In the genomic region with DNA sequence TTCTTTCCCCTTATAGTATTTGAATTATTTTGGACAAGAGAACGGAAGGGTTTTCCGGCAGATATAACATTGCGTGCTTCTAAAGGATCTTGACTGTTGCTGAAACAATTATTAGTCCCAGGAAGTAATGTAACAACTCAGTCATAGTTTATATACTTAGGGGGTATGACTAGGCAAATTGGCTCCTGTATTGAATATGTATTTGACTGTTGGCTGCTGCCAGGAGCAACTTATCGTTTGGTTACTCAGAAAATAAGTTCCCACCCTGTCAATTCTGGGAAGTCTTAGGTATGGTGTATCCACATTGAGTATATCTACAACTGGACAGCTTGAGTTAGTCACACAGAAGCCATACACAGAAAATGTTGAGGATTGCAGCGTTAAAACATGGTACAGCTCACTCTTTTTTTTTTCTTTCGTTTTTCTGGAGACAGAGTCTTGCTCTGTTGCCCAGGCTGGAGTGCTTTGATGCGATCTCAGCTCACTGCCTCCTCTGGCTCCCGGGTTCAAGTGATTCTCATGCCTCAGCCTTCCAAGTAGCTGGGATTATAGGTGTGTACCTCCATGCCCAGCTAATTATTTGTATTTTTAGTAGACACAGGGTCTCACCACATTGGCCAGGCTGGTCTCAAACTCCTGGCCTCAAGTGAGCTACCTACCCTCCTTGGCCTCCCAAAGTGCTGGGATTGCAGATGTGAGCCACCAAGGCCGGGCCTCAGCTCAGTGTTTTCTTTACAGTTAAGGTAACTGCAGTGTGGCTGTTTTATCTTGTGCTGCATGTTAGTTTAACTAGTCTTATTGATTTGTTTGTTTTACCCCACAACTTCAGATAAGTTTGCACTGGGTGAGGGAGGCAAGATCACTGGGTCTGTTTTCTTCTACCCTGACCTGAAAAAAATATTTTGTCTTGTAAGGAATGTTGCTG, we compare ENCODE assay signal across 1 cellular context.
TF ChIP-seq lines count a peak whose summit lies in the region.

No MANE protein-coding gene starts in this region.

TF ChIP-seq in HepG2, 621 proteins besides CTCF, POLR2A, EP300 and RAD21 (continues in another document):
- TF ChIP-seq JUND (CRISPR knock-in tag; IDR thresholded peaks at IDR 0.05) (no peak), ZBTB1 (CRISPR knock-in tag; IDR thresholded peaks at IDR 0.05; ENCODE audit: borderline replicate concordance) (no peak), EHMT2 (IDR thresholded peaks at IDR 0.05; ENCODE audit: borderline replicate concordance, low read depth, low read length) (no peak), ZFAT (CRISPR knock-in tag; conservative IDR thresholded peaks at IDR 0.05) (no peak), ZNF781 (CRISPR knock-in tag; IDR thresholded peaks at IDR 0.05; ENCODE audit: borderline replicate concordance, not compliant biosample characterization) (no peak), POLR2AphosphoS2 (IDR thresholded peaks at IDR 0.05; ENCODE audit: low read depth, low read length) (no peak), ZFY (CRISPR knock-in tag; IDR thresholded peaks at IDR 0.05) (peak; percentile 54; the same call in 1 of the 2 replicates), HDAC2 (CRISPR knock-in tag; IDR thresholded peaks at IDR 0.05) (peak; percentile 66), ZNF552 (CRISPR knock-in tag; IDR thresholded peaks at IDR 0.05; ENCODE audit: borderline replicate concordance) (0 out of 2 replicates have a peak, but pooled peaks have one; percentile 68), FOXJ3 (CRISPR knock-in tag; IDR thresholded peaks at IDR 0.05; ENCODE audit: borderline replicate concordance) (peak; percentile 85; the same call in 1 of the 2 replicates), RFXANK (CRISPR knock-in tag; IDR thresholded peaks at IDR 0.05) (no peak), SOX13 (IDR thresholded peaks at IDR 0.05) (no peak), SOX13 (CRISPR knock-in tag; conservative IDR thresholded peaks at IDR 0.05 in 1 of 2, IDR thresholded peaks at IDR 0.05 in 1 of 2) (peak in 1 of 2 experiments; percentile 72; a peak in 2 of 4 replicates), ZNF136 (CRISPR knock-in tag; IDR thresholded peaks at IDR 0.05; ENCODE audit: low read depth) (peak; percentile 70; the same call in 1 of the 2 replicates), ZNF205 (CRISPR knock-in tag; IDR thresholded peaks at IDR 0.05) (no peak), ZNF672 (CRISPR knock-in tag; IDR thresholded peaks at IDR 0.05) (no peak), NCOR1 (IDR thresholded peaks at IDR 0.05; ENCODE audit: borderline replicate concordance, low read length) (peak; percentile 33; the same call in 1 of the 2 replicates), TEAD3 (CRISPR knock-in tag; optimal IDR thresholded peaks at IDR 0.05; ENCODE audit: borderline replicate concordance) (peak; percentile 25), MIER2 (CRISPR knock-in tag; IDR thresholded peaks at IDR 0.05) (no peak), NR1H2 (CRISPR knock-in tag; IDR thresholded peaks at IDR 0.05; ENCODE audit: borderline replicate concordance, low read depth) (no peak), SIX1 (CRISPR knock-in tag; IDR thresholded peaks at IDR 0.05; ENCODE audit: borderline replicate concordance) (peak; percentile 48; the same call in 1 of the 2 replicates), NRL (CRISPR knock-in tag; IDR thresholded peaks at IDR 0.05; ENCODE audit: borderline replicate concordance) (no peak), GPN1 (CRISPR knock-in tag; IDR thresholded peaks at IDR 0.05; ENCODE audit: borderline replicate concordance) (no peak), FOXA1 (IDR thresholded peaks at IDR 0.05) (no peak), FOXA1 (CRISPR knock-in tag; IDR thresholded peaks at IDR 0.05) (peak; percentile 61), SMAD3 (CRISPR knock-in tag; IDR thresholded peaks at IDR 0.05) (0 out of 2 replicates have a peak, but pooled peaks have one; percentile 40), ZFX (CRISPR knock-in tag; IDR thresholded peaks at IDR 0.05; ENCODE audit: low read depth) (peak; percentile 76), ZNF567 (CRISPR knock-in tag; IDR thresholded peaks at IDR 0.05; ENCODE audit: borderline replicate concordance) (no peak; the same call in 1 of the 2 replicates), IKZF4 (CRISPR knock-in tag; IDR thresholded peaks at IDR 0.05; ENCODE audit: borderline replicate concordance, low read depth, not compliant biosample characterization) (no peak), HIVEP1 (CRISPR knock-in tag; IDR thresholded peaks at IDR 0.05) (no peak), ZFP1 (CRISPR knock-in tag; IDR thresholded peaks at IDR 0.05) (no peak), ZNF619 (CRISPR knock-in tag; IDR thresholded peaks at IDR 0.05) (no peak), GLI4 (CRISPR knock-in tag; IDR thresholded peaks at IDR 0.05; ENCODE audit: borderline replicate concordance) (no peak), YEATS2 (CRISPR knock-in tag; IDR thresholded peaks at IDR 0.05; ENCODE audit: borderline replicate concordance) (no peak; the same call in 1 of the 2 replicates), ZBTB8A (CRISPR knock-in tag; IDR thresholded peaks at IDR 0.05; ENCODE audit: borderline replicate concordance, low read depth) (no peak)
- TF ChIP-seq, protein P1, sequence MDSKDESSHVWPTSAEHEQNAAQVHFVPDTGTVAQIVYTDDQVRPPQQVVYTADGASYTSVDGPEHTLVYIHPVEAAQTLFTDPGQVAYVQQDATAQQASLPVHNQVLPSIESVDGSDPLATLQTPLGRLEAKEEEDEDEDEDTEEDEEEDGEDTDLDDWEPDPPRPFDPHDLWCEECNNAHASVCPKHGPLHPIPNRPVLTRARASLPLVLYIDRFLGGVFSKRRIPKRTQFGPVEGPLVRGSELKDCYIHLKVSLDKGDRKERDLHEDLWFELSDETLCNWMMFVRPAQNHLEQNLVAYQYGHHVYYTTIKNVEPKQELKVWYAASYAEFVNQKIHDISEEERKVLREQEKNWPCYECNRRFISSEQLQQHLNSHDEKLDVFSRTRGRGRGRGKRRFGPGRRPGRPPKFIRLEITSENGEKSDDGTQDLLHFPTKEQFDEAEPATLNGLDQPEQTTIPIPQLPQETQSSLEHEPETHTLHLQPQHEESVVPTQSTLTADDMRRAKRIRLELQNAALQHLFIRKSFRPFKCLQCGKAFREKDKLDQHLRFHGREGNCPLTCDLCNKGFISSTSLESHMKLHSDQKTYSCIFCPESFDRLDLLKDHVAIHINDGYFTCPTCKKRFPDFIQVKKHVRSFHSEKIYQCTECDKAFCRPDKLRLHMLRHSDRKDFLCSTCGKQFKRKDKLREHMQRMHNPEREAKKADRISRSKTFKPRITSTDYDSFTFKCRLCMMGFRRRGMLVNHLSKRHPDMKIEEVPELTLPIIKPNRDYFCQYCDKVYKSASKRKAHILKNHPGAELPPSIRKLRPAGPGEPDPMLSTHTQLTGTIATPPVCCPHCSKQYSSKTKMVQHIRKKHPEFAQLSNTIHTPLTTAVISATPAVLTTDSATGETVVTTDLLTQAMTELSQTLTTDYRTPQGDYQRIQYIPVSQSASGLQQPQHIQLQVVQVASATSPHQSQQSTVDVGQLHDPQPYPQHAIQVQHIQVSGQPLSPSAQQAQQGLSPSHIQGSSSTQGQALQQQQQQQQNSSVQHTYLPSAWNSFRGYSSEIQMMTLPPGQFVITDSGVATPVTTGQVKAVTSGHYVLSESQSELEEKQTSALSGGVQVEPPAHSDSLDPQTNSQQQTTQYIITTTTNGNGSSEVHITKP (CRISPR knock-in tag; IDR thresholded peaks at IDR 0.05; ENCODE audit: low read depth) = no peak
- TF ChIP-seq, protein P2, sequence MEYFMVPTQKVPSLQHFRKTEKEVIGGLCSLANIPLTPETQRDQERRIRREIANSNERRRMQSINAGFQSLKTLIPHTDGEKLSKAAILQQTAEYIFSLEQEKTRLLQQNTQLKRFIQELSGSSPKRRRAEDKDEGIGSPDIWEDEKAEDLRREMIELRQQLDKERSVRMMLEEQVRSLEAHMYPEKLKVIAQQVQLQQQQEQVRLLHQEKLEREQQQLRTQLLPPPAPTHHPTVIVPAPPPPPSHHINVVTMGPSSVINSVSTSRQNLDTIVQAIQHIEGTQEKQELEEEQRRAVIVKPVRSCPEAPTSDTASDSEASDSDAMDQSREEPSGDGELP (IDR thresholded peaks at IDR 0.05; ENCODE audit: borderline replicate concordance, low read depth) = peak; percentile 18; the same call in 1 of the 2 replicates
- TF ChIP-seq, protein P3, sequence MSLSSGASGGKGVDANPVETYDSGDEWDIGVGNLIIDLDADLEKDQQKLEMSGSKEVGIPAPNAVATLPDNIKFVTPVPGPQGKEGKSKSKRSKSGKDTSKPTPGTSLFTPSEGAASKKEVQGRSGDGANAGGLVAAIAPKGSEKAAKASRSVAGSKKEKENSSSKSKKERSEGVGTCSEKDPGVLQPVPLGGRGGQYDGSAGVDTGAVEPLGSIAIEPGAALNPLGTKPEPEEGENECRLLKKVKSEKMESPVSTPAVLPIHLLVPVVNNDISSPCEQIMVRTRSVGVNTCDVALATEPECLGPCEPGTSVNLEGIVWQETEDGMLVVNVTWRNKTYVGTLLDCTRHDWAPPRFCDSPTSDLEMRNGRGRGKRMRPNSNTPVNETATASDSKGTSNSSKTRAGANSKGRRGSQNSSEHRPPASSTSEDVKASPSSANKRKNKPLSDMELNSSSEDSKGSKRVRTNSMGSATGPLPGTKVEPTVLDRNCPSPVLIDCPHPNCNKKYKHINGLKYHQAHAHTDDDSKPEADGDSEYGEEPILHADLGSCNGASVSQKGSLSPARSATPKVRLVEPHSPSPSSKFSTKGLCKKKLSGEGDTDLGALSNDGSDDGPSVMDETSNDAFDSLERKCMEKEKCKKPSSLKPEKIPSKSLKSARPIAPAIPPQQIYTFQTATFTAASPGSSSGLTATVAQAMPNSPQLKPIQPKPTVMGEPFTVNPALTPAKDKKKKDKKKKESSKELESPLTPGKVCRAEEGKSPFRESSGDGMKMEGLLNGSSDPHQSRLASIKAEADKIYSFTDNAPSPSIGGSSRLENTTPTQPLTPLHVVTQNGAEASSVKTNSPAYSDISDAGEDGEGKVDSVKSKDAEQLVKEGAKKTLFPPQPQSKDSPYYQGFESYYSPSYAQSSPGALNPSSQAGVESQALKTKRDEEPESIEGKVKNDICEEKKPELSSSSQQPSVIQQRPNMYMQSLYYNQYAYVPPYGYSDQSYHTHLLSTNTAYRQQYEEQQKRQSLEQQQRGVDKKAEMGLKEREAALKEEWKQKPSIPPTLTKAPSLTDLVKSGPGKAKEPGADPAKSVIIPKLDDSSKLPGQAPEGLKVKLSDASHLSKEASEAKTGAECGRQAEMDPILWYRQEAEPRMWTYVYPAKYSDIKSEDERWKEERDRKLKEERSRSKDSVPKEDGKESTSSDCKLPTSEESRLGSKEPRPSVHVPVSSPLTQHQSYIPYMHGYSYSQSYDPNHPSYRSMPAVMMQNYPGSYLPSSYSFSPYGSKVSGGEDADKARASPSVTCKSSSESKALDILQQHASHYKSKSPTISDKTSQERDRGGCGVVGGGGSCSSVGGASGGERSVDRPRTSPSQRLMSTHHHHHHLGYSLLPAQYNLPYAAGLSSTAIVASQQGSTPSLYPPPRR (CRISPR knock-in tag; IDR thresholded peaks at IDR 0.05; ENCODE audit: borderline replicate concordance) = peak; percentile 90
- TF ChIP-seq, protein P4, sequence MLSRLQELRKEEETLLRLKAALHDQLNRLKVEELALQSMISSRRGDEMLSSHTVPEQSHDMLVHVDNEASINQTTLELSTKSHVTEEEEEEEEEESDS (CRISPR knock-in tag; IDR thresholded peaks at IDR 0.05; ENCODE audit: borderline replicate concordance) = no peak
- TF ChIP-seq, protein P5, sequence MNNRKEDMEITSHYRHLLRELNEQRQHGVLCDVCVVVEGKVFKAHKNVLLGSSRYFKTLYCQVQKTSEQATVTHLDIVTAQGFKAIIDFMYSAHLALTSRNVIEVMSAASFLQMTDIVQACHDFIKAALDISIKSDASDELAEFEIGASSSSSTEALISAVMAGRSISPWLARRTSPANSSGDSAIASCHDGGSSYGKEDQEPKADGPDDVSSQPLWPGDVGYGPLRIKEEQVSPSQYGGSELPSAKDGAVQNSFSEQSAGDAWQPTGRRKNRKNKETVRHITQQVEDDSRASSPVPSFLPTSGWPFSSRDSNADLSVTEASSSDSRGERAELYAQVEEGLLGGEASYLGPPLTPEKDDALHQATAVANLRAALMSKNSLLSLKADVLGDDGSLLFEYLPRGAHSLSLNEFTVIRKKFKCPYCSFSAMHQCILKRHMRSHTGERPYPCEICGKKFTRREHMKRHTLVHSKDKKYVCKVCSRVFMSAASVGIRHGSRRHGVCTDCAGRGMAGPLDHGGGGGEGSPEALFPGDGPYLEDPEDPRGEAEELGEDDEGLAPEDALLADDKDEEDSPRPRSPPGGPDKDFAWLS (CRISPR knock-in tag; IDR thresholded peaks at IDR 0.05; ENCODE audit: borderline replicate concordance) = no peak
- TF ChIP-seq, protein P6, sequence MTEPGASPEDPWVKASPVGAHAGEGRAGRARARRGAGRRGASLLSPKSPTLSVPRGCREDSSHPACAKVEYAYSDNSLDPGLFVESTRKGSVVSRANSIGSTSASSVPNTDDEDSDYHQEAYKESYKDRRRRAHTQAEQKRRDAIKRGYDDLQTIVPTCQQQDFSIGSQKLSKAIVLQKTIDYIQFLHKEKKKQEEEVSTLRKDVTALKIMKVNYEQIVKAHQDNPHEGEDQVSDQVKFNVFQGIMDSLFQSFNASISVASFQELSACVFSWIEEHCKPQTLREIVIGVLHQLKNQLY (CRISPR knock-in tag; IDR thresholded peaks at IDR 0.05) = peak; percentile 44; the same call in 1 of the 2 replicates
- TF ChIP-seq, protein P7, sequence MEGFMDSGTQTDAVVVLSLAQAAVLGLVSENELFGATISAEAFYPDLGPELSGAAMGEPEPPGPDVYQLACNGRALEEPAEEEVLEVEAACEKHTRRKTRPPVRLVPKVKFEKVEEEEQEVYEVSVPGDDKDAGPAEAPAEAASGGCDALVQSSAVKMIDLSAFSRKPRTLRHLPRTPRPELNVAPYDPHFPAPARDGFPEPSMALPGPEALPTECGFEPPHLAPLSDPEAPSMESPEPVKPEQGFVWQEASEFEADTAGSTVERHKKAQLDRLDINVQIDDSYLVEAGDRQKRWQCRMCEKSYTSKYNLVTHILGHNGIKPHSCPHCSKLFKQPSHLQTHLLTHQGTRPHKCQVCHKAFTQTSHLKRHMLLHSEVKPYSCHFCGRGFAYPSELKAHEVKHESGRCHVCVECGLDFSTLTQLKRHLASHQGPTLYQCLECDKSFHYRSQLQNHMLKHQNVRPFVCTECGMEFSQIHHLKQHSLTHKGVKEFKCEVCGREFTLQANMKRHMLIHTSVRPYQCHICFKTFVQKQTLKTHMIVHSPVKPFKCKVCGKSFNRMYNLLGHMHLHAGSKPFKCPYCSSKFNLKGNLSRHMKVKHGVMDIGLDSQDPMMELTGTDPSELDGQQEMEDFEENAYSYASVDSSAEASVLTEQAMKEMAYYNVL (CRISPR knock-in tag; IDR thresholded peaks at IDR 0.05; ENCODE audit: borderline replicate concordance) = peak; percentile 75; the same call in 1 of the 2 replicates
